In the genomic region with DNA sequence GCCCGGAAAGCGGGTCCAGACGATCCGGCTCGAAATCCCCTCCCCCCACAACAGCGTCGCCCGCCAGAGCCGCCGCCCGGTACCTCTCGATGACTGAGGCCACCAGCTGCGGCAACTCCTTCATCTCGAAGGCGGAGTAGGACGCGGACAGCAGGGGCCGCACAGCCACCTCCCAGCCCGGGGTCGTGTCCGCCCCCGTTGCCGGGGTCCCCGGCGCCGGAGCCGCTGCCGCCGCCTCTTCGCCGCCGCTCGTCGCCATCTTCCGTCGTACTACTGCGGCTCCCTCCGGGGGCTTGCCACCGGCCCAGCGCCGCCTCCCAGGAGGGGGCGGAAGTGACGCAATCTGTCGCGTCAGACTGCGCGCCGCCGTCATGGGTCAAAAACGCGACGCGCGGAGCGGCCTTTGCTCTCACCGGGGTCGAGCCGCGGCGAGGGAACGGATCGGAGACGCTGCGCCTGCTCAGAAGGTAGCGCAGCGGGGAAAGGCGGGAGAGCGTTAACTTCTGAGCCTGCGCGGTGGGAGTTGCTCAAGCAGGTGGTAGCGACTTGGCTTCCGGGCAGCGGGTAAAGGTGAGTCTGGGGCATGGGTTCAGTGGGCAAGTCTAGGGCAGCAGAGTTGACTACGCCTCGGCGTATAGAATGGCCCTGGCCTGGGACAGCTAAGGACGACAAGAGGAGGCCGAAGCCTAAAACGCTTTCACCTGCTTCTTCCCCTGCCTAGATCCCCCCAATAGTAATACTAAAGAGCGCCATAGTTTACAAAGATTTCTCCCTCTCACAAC, we compare ENCODE assay signal across 1 cellular context.
TF ChIP-seq lines count a peak whose summit lies in the region.

Gene UBR4, minus strand, starts transcription at position 277 of the 782 bp plus-strand sequence. Its CDS starts 18 bp downstream, at position 259.

TF ChIP-seq in GM12878, 131 proteins besides CTCF, POLR2A, EP300 and RAD21 (continued from another document):
- TF ChIP-seq, protein P1, sequence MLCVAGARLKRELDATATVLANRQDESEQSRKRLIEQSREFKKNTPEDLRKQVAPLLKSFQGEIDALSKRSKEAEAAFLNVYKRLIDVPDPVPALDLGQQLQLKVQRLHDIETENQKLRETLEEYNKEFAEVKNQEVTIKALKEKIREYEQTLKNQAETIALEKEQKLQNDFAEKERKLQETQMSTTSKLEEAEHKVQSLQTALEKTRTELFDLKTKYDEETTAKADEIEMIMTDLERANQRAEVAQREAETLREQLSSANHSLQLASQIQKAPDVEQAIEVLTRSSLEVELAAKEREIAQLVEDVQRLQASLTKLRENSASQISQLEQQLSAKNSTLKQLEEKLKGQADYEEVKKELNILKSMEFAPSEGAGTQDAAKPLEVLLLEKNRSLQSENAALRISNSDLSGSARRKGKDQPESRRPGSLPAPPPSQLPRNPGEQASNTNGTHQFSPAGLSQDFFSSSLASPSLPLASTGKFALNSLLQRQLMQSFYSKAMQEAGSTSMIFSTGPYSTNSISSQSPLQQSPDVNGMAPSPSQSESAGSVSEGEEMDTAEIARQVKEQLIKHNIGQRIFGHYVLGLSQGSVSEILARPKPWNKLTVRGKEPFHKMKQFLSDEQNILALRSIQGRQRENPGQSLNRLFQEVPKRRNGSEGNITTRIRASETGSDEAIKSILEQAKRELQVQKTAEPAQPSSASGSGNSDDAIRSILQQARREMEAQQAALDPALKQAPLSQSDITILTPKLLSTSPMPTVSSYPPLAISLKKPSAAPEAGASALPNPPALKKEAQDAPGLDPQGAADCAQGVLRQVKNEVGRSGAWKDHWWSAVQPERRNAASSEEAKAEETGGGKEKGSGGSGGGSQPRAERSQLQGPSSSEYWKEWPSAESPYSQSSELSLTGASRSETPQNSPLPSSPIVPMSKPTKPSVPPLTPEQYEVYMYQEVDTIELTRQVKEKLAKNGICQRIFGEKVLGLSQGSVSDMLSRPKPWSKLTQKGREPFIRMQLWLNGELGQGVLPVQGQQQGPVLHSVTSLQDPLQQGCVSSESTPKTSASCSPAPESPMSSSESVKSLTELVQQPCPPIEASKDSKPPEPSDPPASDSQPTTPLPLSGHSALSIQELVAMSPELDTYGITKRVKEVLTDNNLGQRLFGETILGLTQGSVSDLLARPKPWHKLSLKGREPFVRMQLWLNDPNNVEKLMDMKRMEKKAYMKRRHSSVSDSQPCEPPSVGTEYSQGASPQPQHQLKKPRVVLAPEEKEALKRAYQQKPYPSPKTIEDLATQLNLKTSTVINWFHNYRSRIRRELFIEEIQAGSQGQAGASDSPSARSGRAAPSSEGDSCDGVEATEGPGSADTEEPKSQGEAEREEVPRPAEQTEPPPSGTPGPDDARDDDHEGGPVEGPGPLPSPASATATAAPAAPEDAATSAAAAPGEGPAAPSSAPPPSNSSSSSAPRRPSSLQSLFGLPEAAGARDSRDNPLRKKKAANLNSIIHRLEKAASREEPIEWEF (IDR thresholded peaks at IDR 0.05; ENCODE audit: insufficient replicate concordance, low read depth, low read length), result no peak
- TF ChIP-seq POLR2AphosphoS2 (IDR thresholded peaks at IDR 0.05; ENCODE audit: low read depth, low read length), result peak; percentile 59
- TF ChIP-seq SPI1 (IDR thresholded peaks at IDR 0.05; ENCODE audit: borderline replicate concordance, insufficient read depth, low read depth, low read length), result no peak; the same call in 1 of the 2 replicates
- TF ChIP-seq NBN (IDR thresholded peaks at IDR 0.05), result peak; percentile 94
- peak; percentile 57; the same call in 1 of the 2 replicates for TF ChIP-seq SREBF1 (IDR thresholded peaks at IDR 0.05; ENCODE audit: low read length)
- peak; percentile 85 for TF ChIP-seq POLR2AphosphoS5 (IDR thresholded peaks at IDR 0.05; ENCODE audit: low read length)
- no peak for TF ChIP-seq CBX5 (IDR thresholded peaks at IDR 0.05; ENCODE audit: low read depth)
- TF ChIP-seq STAT1 (conservative IDR thresholded peaks at IDR 0.05), result peak; percentile 32; the same call in 1 of the 2 replicates
- TF ChIP-seq FOXM1 (IDR thresholded peaks at IDR 0.05; ENCODE audit: low read depth, low read length), result no peak
- 0 out of 2 replicates have a peak, but pooled peaks have one; percentile 71 for TF ChIP-seq RBBP5 (conservative IDR thresholded peaks at IDR 0.05)
- TF ChIP-seq USF2 (IDR thresholded peaks at IDR 0.05; ENCODE audit: borderline replicate concordance, low read depth, low read length), result no peak
- no peak for TF ChIP-seq ZNF217 (IDR thresholded peaks at IDR 0.05)
- no peak for TF ChIP-seq NR2C2 (IDR thresholded peaks at IDR 0.05; ENCODE audit: borderline replicate concordance, control insufficient read depth, insufficient read length, low read depth)
- peak; percentile 86 for TF ChIP-seq GABPA (IDR thresholded peaks at IDR 0.05; ENCODE audit: low read depth)
- TF ChIP-seq ATF3 (IDR thresholded peaks at IDR 0.05; ENCODE audit: borderline replicate concordance, extremely low read depth, low read depth, low read length), result peak; percentile 82; the same call in 1 of the 2 replicates
TF ChIP-seq in GM12878: peak in this region for 59.
